In genomic region chr15:90165659-90166489, GRCh38 we compare ENCODE assay signal across 1 cellular context.
TF ChIP-seq lines count a peak whose summit lies in the region.

No MANE protein-coding gene starts in this region.

TF ChIP-seq in WTC11, 78 proteins besides CTCF, POLR2A, EP300 and RAD21 (continued from another document):
- no peak for TF ChIP-seq AR (CRISPR knock-in tag; IDR thresholded peaks at IDR 0.05)
